ENCODE assay signal across 7 cellular contexts in genomic region chr1:3312894-3313578, GRCh38.
DNase-seq lines count a peak whose midpoint lies in the region; ATAC-seq and TF ChIP-seq lines count a peak whose summit lies in the region.

No MANE protein-coding gene starts in this region.

- H3K27me3 ChIP-seq in subcutaneous abdominal adipose tissue (ENCODE audit: control insufficient read depth in 5 of 5, insufficient read depth in 4 of 5, low read length in 5 of 5), result peaks cover 9 to 61% (median 51%) of the 10 kb centered on the region in 5 donors

- no peaks in the 10 kb centered on the region for H3K9me3 Mint-ChIP-seq in neural crest cell
- peaks cover 4 to 8% of the 10 kb centered on the region in 2 donors for H3K9me3 Mint-ChIP-seq in effector memory CD8-positive, alpha-beta T cell

- H3K27ac Mint-ChIP-seq in neural crest cell (ENCODE audit: unreplicated experiment), result peak overlapping the region; percentile 92
- no peak overlapping the region for H3K27ac Mint-ChIP-seq in effector memory CD8-positive, alpha-beta T cell

- H3K4me1 Mint-ChIP-seq in neural crest cell, result peaks cover 50% of the 10 kb centered on the region
- peaks cover 8 to 10% of the 10 kb centered on the region in 2 donors for H3K4me1 Mint-ChIP-seq in effector memory CD8-positive, alpha-beta T cell (ENCODE audit: low read depth in 2 of 2)

- no peaks in the 10 kb centered on the region for H3K36me3 Mint-ChIP-seq in neural crest cell (ENCODE audit: low read depth)
- no peaks in the 10 kb centered on the region for H3K36me3 Mint-ChIP-seq in effector memory CD8-positive, alpha-beta T cell (ENCODE audit: insufficient read depth)

- no peaks in the 10 kb centered on the region for H3K36me3 ChIP-seq in subcutaneous abdominal adipose tissue (ENCODE audit: control insufficient read depth in 5 of 5, insufficient read depth in 5 of 5, low read length in 5 of 5)

- no peak for ATAC-seq in GM18502 (IDR thresholded peaks at IDR 0.05; ENCODE audit: poor library complexity, unreplicated experiment)
- no peak for ATAC-seq in effector memory CD8-positive, alpha-beta T cell (replicated peaks)

- TF ChIP-seq CTCF in neural crest cell (conservative IDR thresholded peaks at IDR 0.05), result no peak

- in situ Hi-C loops in KBM-7 (cut with MboI; ENCODE audit: low pct_unique_long_range_greater_than_20kb, low sequenced_read_pairs), result no loop called here

- DNase-seq in KBM-7, result peak; percentile 19
- DNase-seq in activated CD8-positive, alpha-beta memory T cell treated with anti-CD3 and anti-CD28 coated beads, Interleukin-2, amount 50 U/mL, for 24 hours (ENCODE audit: extremely low read depth), result peak; percentile 24
- DNase-seq in fibroblast of peridontal ligament (ENCODE audit: extremely low read depth), result peak; percentile 97
- peak; percentile 44 for DNase-seq in neural crest cell (ENCODE audit: low read depth, low spot score)
- no peak for DNase-seq in effector memory CD8-positive, alpha-beta T cell

- peak overlapping the region; percentile 79 for H3K4me3 Mint-ChIP-seq in neural crest cell
- H3K4me3 Mint-ChIP-seq in effector memory CD8-positive, alpha-beta T cell, result no peak overlapping the region

- peaks cover 29% of the 10 kb centered on the region for H3K27me3 Mint-ChIP-seq in neural crest cell (ENCODE audit: low read depth)
- peaks cover 23 to 44% of the 10 kb centered on the region in 2 donors for H3K27me3 Mint-ChIP-seq in effector memory CD8-positive, alpha-beta T cell

- H3K9me3 ChIP-seq in subcutaneous abdominal adipose tissue (ENCODE audit: control insufficient read depth in 5 of 5, low read length in 5 of 5), result peaks cover 0 to 6% (median 2%) of the 10 kb centered on the region in 5 donors

- peak overlapping the region in 1 of 5 donors; percentile 4 for H3K4me3 ChIP-seq in subcutaneous abdominal adipose tissue (ENCODE audit: low read depth in 1 of 5, low read length in 5 of 5)

- H3K9ac ChIP-seq in subcutaneous abdominal adipose tissue (ENCODE audit: low read length in 5 of 5), result peak overlapping the region in 3 of 5 donors; percentile 30 to 49 (median 36)

- peak overlapping the region; percentile 54 for H3K27ac ChIP-seq in subcutaneous abdominal adipose tissue (ENCODE audit: low read depth, low read length)

- peaks cover 6 to 22% (median 15%) of the 10 kb centered on the region in 5 donors for H3K4me1 ChIP-seq in subcutaneous abdominal adipose tissue (ENCODE audit: control insufficient read depth in 5 of 5, insufficient read depth in 5 of 5, low read length in 5 of 5)

Comparison
In these comparisons a context has a peak if more than half of its experiments do, and no peak if none do; other contexts are left out.
1. DNase-seq: peak in KBM-7 (single experiment), activated CD8-positive, alpha-beta memory T cell treated with anti-CD3 and anti-CD28 coated beads, Interleukin-2, amount 50 U/mL, for 24 hours (single experiment), fibroblast of peridontal ligament (single experiment) and neural crest cell (single experiment); none in effector memory CD8-positive, alpha-beta T cell (0 of 3).